17 cellular contexts compared by ENCODE assay signal in genomic region chrX:48430166-48430565, GRCh38. TPM values are rescaled to one million over a fixed set of nuclear protein-coding genes. Genes with fewer than 3 reads are reported as not detected.
"Had no signal": no experiment of that assay in that cellular context is flagged by ENCODE, and none has a peak within 500 bp of the region (broad histone marks: within the 10 kb centered on the region; RNA-seq: fewer than 3 reads in every experiment).

No MANE protein-coding gene starts in this region.

RNA-seq across cellular contexts. Expression of gene SSX4B, which starts 18.4 kb away (rescaled TPM):
- total RNA-seq: activated B cell treated with CpG ODN at 0.5 μM for 24 hours; activated CD8-positive, alpha-beta T cell treated with anti-CD3 and anti-CD28 coated beads for 36 hours; activated T-cell treated with anti-CD3 and anti-CD28 coated beads, Interleukin-2, amount 50 U/mL, for 4 hours; activated T-helper 17 cell treated with anti-CD3 and anti-CD28 coated beads, Interleukin-2, amount 50 U/mL, for 72 hours; aorta; breast epithelium; cardiac muscle cell; colonic mucosa; dermis microvascular lymphatic vessel endothelial cell; endothelial cell of umbilical vein; esophagus squamous epithelium; fibroblast of lung; frontal cortex; heart left ventricle; T-helper 2 cell treated with Interferon-gamma antibody and Interleukin-4, amounts not matched to agents 100 ng/mL and 5 ng/mL, for 36 hours had no signal
- polyA plus RNA-seq: adipose tissue, aorta, cardiac muscle cell, endothelial cell of umbilical vein, esophagus, fibroblast of lung, heart left ventricle had no signal

RNA-seq across cellular contexts. Expression of gene SLC38A5, which starts 39.9 kb away (rescaled TPM):
- total RNA-seq: cardiac muscle cell had no signal
- polyA plus RNA-seq: cardiac muscle cell had no signal

RNA-seq across cellular contexts. Expression of gene SSX4, which starts 46.8 kb away (rescaled TPM):
- total RNA-seq: activated B cell treated with CpG ODN at 0.5 μM for 24 hours; activated CD8-positive, alpha-beta T cell treated with anti-CD3 and anti-CD28 coated beads for 36 hours; activated T-cell treated with anti-CD3 and anti-CD28 coated beads, Interleukin-2, amount 50 U/mL, for 4 hours; activated T-helper 17 cell treated with anti-CD3 and anti-CD28 coated beads, Interleukin-2, amount 50 U/mL, for 72 hours; aorta; breast epithelium; cardiac muscle cell; colonic mucosa; dermis microvascular lymphatic vessel endothelial cell; endothelial cell of umbilical vein; esophagus squamous epithelium; fibroblast of lung; frontal cortex; heart left ventricle; T-helper 2 cell treated with Interferon-gamma antibody and Interleukin-4, amounts not matched to agents 100 ng/mL and 5 ng/mL, for 36 hours had no signal
- polyA plus RNA-seq: adipose tissue, aorta, cardiac muscle cell, endothelial cell of umbilical vein, esophagus, fibroblast of lung, heart left ventricle had no signal
